Comparison of ENCODE assay signal across 1 cellular context in genomic region chr15:77023576-77024272, GRCh38.
TF ChIP-seq lines count a peak whose summit lies in the region.

No MANE protein-coding gene starts in this region.

TF ChIP-seq in IMR-90, 13 proteins besides CTCF, POLR2A, EP300 and RAD21 (continued from another document):
- TF ChIP-seq USF2 (IDR thresholded peaks at IDR 0.05; ENCODE audit: low read depth, low read length): no peak
- no peak for TF ChIP-seq CEBPB (IDR thresholded peaks at IDR 0.05; ENCODE audit: low read depth, low read length)
